In the genomic region with DNA sequence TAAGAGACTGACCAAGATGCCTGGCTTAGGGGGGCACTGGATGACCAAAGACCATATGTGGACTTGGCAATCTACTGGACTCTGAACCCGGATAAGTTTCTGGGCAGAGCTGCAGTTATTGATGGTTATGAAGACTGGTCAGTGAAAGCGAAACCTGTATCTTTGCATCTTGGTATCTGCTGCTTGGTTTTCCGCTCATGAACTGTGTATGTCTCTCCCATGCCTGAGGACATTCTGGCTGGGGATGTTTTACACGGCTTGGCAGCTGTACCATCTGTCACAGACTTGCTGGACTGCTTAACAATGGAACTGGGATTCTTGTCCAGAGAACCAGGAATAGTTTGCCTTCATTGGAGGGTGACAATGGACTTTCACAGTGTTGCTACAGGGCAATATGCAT, we compare ENCODE assay signal across 25 cellular contexts.
DNase-seq lines count a peak whose midpoint lies in the region; ATAC-seq, FAIRE-seq and TF ChIP-seq lines count a peak whose summit lies in the region.
"Had no signal": no experiment of that assay in that cellular context is flagged by ENCODE, and none has a peak within 500 bp of the region (broad histone marks: within the 10 kb centered on the region; RNA-seq: fewer than 3 reads in every experiment).

No MANE protein-coding gene starts in this region.

- H3K4me3 ChIP-seq in breast epithelium (peak overlapping the region in 1 of 3 donors; percentile 33), mammary epithelial cell (replicated peaks in 1 of 3; ENCODE audit: insufficient read depth in 1 of 3, low read depth in 2 of 3, low read length in 3 of 3) (no peak overlapping the region), small intestine (ENCODE audit: low read depth in 1 of 2, low read length in 2 of 2) (no peak overlapping the region)
- H3K4me3 ChIP-seq: A549, BLaER1 had no signal

- ATAC-seq in left ventricle myocardium superior = no peak
- no peak for ATAC-seq in GM18909 (IDR thresholded peaks at IDR 0.05; ENCODE audit: poor library complexity, unreplicated experiment)

- peaks cover 10% of the 10 kb centered on the region for H3K36me3 Mint-ChIP-seq in glutamatergic neuron (ENCODE audit: unreplicated experiment)
- H3K36me3 Mint-ChIP-seq: CD4-positive, alpha-beta memory T cell had no signal

- H3K27me3 ChIP-seq in breast epithelium (no peaks in the 10 kb centered on the region), mammary epithelial cell (ENCODE audit: insufficient read depth, low read length) (no peaks in the 10 kb centered on the region), small intestine (ENCODE audit: control insufficient read depth in 2 of 2, insufficient read depth in 2 of 2, low read length in 2 of 2) (no peaks in the 10 kb centered on the region)
- H3K27me3 ChIP-seq: BLaER1 had no signal

- CTCF ChIA-PET in mammary epithelial cell (lab: Charles Lee; ENCODE audit: low non-redundant PET) = no interaction called here

- no peak for FAIRE-seq in small intestine (lab: Jason Lieb, UNC)
- FAIRE-seq: A549, GM12891, GM18507 had no signal

- H3K27ac ChIP-seq in breast epithelium (no peak overlapping the region), mammary epithelial cell (ENCODE audit: insufficient read depth, low read depth, low read length) (no peak overlapping the region), small intestine (ENCODE audit: low read depth in 1 of 2, low read length in 1 of 2) (no peak overlapping the region)
- H3K27ac ChIP-seq: BLaER1, RWPE1 had no signal

- TF ChIP-seq CTCF in breast epithelium (IDR thresholded peaks at IDR 0.05) (no peak), mammary epithelial cell (conservative IDR thresholded peaks at IDR 0.05 in 1 of 2, IDR thresholded peaks at IDR 0.05 in 1 of 2; ENCODE audit: extremely low read depth in 1 of 2, insufficient read depth in 1 of 2, low read depth in 1 of 2, low read length in 2 of 2) (no peak), glutamatergic neuron (IDR thresholded peaks at IDR 0.05; ENCODE audit: partially characterized antibody, unreplicated experiment) (no peak)

- H3K36me3 ChIP-seq in breast epithelium (no peaks in the 10 kb centered on the region), mammary epithelial cell (ENCODE audit: insufficient read depth, low read length) (no peaks in the 10 kb centered on the region), small intestine (ENCODE audit: control insufficient read depth in 2 of 2, insufficient read depth in 2 of 2, low read length in 2 of 2) (no peaks in the 10 kb centered on the region)
- H3K36me3 ChIP-seq: BLaER1 had no signal

- peak overlapping the region; percentile 48 for H3K27ac Mint-ChIP-seq in glutamatergic neuron (ENCODE audit: unreplicated experiment)
- H3K27ac Mint-ChIP-seq: CD4-positive, alpha-beta memory T cell; T-helper 1 cell treated with Interleukin-12 subunit alpha and Interleukin-12 subunit beta and Interleukin-4 antibody, amounts not matched to agents 30 μg/mL and 1 μg/mL, for 36 hours had no signal

- H3K4me3 Mint-ChIP-seq in glutamatergic neuron (ENCODE audit: unreplicated experiment) = no peak overlapping the region
- H3K4me3 Mint-ChIP-seq: CD4-positive, alpha-beta memory T cell; T-helper 1 cell treated with Interleukin-12 subunit alpha and Interleukin-12 subunit beta and Interleukin-4 antibody, amounts not matched to agents 30 μg/mL and 1 μg/mL, for 36 hours had no signal

- H3K27me3 Mint-ChIP-seq in glutamatergic neuron (ENCODE audit: unreplicated experiment) = peaks cover 2% of the 10 kb centered on the region
- H3K27me3 Mint-ChIP-seq: CD4-positive, alpha-beta memory T cell had no signal

- dilution Hi-C loops in mammary epithelial cell (cut with HindIII; ENCODE audit: low sequenced_read_pairs) = no loop called here

- in situ Hi-C loops in mammary epithelial cell (cut with MboI; ENCODE audit: low sequenced_read_pairs in 2 of 2) = no loop called here

- no TSS peak for BruUV-seq in mammary epithelial cell (replicated peaks; lab: Mats Ljungman, UMichigan)

- H4K20me1 ChIP-seq in mammary epithelial cell (ENCODE audit: insufficient read depth, low read length) = no peaks in the 10 kb centered on the region
- H4K20me1 ChIP-seq: BLaER1 had no signal

- no peaks in the 10 kb centered on the region for H3K79me2 ChIP-seq in mammary epithelial cell (ENCODE audit: insufficient read depth, low read length)

- H2AFZ ChIP-seq in mammary epithelial cell (ENCODE audit: low read depth, low read length) = no peak overlapping the region

- H3K4me1 ChIP-seq in breast epithelium (no peaks in the 10 kb centered on the region), mammary epithelial cell (ENCODE audit: insufficient read depth, low read length) (peaks cover 3% of the 10 kb centered on the region), small intestine (ENCODE audit: control insufficient read depth in 2 of 2, insufficient read depth in 1 of 2, low read depth in 1 of 2, low read length in 1 of 2) (no peaks in the 10 kb centered on the region)
- H3K4me1 ChIP-seq: A549, BLaER1 had no signal

- WGBS in mammary epithelial cell (ENCODE audit: low coverage, missing lambda C conversion rate) = 4% methylated on average over 4 of the region's 4 CpGs
- 42 to 71% (median 46%) methylated on average over 4 of the region's 4 CpGs for WGBS in small intestine, 3 donors

- peak; percentile 26 to 60 for DNase-seq in breast epithelium (ENCODE audit: low spot score in 2 of 2)
- no peak for DNase-seq in mammary epithelial cell
- DNase-seq in RPMI7951 (ENCODE audit: low read depth) = peak; percentile 9
- no peak for DNase-seq in glutamatergic neuron
- DNase-seq in small intestine = peak; percentile 43
- no peak for DNase-seq in left ventricle myocardium superior
- no peak for DNase-seq in ecto neural progenitor cell (ENCODE audit: low spot score)
- DNase-seq: CD4-positive, alpha-beta memory T cell; DMS53; EL; H7; NCI-H1105; NCI-H1694 treated with DMSO at 0.1 percent for 48 hours; NCI-H2107; NCI-H226; NCI-H526; OCI-M1; SIG-M5 had no signal

- intact Hi-C loops in breast epithelium (cut with DNase I; ENCODE audit: low total_unique reads) (no loop called here), mammary epithelial cell (cut with micrococcal nuclease) (no loop called here), left ventricle myocardium superior (cut with micrococcal nuclease) (no loop called here)

- peaks cover 7% of the 10 kb centered on the region for H3K4me1 Mint-ChIP-seq in glutamatergic neuron (ENCODE audit: low read depth, unreplicated experiment)
- H3K4me1 Mint-ChIP-seq: CD4-positive, alpha-beta memory T cell had no signal

- no peak for TF ChIP-seq POLR2A in breast epithelium (IDR thresholded peaks at IDR 0.05)

- H3K9me3 Mint-ChIP-seq in glutamatergic neuron (ENCODE audit: unreplicated experiment) = peaks cover 2% of the 10 kb centered on the region
- H3K9me3 Mint-ChIP-seq: T-helper 1 cell treated with Interleukin-12 subunit alpha and Interleukin-12 subunit beta and Interleukin-4 antibody, amounts not matched to agents 30 μg/mL and 1 μg/mL, for 36 hours had no signal

- H3K9me3 ChIP-seq in breast epithelium (no peaks in the 10 kb centered on the region), mammary epithelial cell (replicated peaks; ENCODE audit: insufficient read depth, low read length) (no peaks in the 10 kb centered on the region), small intestine (ENCODE audit: control insufficient read depth, low read depth) (no peaks in the 10 kb centered on the region)
- H3K9me3 ChIP-seq: A549, BLaER1 had no signal

- no peak overlapping the region for H3K9ac ChIP-seq in mammary epithelial cell (ENCODE audit: insufficient read depth, low read length)
- H3K9ac ChIP-seq: BLaER1 had no signal

- H3K4me2 ChIP-seq in mammary epithelial cell (ENCODE audit: insufficient read depth, low read depth, low read length) = no peak overlapping the region
- H3K4me2 ChIP-seq: A549, BLaER1 had no signal

Comparison
In these comparisons a context has a peak if more than half of its experiments do, and no peak if none do; other contexts are left out.
1. DNase-seq: peak in breast epithelium (2 of 2), RPMI7951 (single experiment) and small intestine (single experiment); none in mammary epithelial cell (single experiment), glutamatergic neuron (single experiment), left ventricle myocardium superior (single experiment) and ecto neural progenitor cell (single experiment).